Comparison of ENCODE assay signal across 12 cellular contexts in genomic region chr20:19913927-19914614, GRCh38.
A peak's percentile ranks its signal among the peaks of the same experiment; 100 is the strongest.
DNase-seq lines count a peak whose midpoint lies in the region; ATAC-seq and TF ChIP-seq lines count a peak whose summit lies in the region.
"Had no signal": no experiment of that assay in that cellular context is flagged by ENCODE, and none has a peak within 500 bp of the region (broad histone marks: within the 10 kb centered on the region; RNA-seq: fewer than 3 reads in every experiment).

No MANE protein-coding gene starts in this region.

- DNase-seq in Daoy (ENCODE audit: low read depth) (peak; percentile 77), HT-29 (ENCODE audit: low spot score) (peak; percentile 22), brain microvascular endothelial cell (peak; percentile 43), non-pigmented ciliary epithelial cell (ENCODE audit: low read depth) (peak; percentile 46), NCI-H1694 treated with DMSO at 0.1 percent for 48 hours (lab: John Stamatoyannopoulos, UW) (no peak)
- no peak for DNase-seq in stimulated activated CD4-positive, alpha-beta T cell treated with anti-CD3 and anti-CD28 coated beads, Interleukin-1b, Interleukin-23, amount 100 ng/mL, for 48 hours
- DNase-seq: natural killer cell; NCI-H2029; stimulated activated CD4-positive, alpha-beta T cell treated with anti-CD3 and anti-CD28 coated beads, Interleukin-15, amount 100 ng/mL, for 24 hours; T-helper 9 cell had no signal

- in situ Hi-C loops in brain microvascular endothelial cell (cut with HindIII; ENCODE audit: low pct_ligation_motif_present, low sequenced_read_pairs): no loop called here

- H3K36me3 ChIP-seq in brain microvascular endothelial cell (replicated peaks): no peaks in the 10 kb centered on the region

- ATAC-seq in HG02885 (IDR thresholded peaks at IDR 0.05; ENCODE audit: poor library complexity, unreplicated experiment) (no peak), GM18520 (IDR thresholded peaks at IDR 0.05; ENCODE audit: unreplicated experiment) (no peak)
- ATAC-seq: natural killer cell had no signal

- H3K4me3 ChIP-seq in brain microvascular endothelial cell (ENCODE audit: low read depth, low read length): no peak overlapping the region

- H3K27ac ChIP-seq in brain microvascular endothelial cell: peak overlapping the region; percentile 35

- TF ChIP-seq CTCF in brain microvascular endothelial cell (IDR thresholded peaks at IDR 0.05; ENCODE audit: low read depth, low read length, missing control alignments): no peak

- no peaks in the 10 kb centered on the region for H3K27me3 ChIP-seq in brain microvascular endothelial cell (replicated peaks)

Comparison
In these comparisons a context has a peak if more than half of its experiments do, and no peak if none do; other contexts are left out.
1. DNase-seq: peak in Daoy (single experiment), HT-29 (single experiment), brain microvascular endothelial cell (single experiment) and non-pigmented ciliary epithelial cell (single experiment); none in NCI-H1694 treated with DMSO at 0.1 percent for 48 hours (single experiment) and stimulated activated CD4-positive, alpha-beta T cell treated with anti-CD3 and anti-CD28 coated beads, Interleukin-1b, Interleukin-23, amount 100 ng/mL, for 48 hours (single experiment).